ENCODE assay signal across 9 cellular contexts in genomic region chr1:199226163-199226562, GRCh38.
DNase-seq lines count a peak whose midpoint lies in the region; ATAC-seq and TF ChIP-seq lines count a peak whose summit lies in the region.
"Had no signal": no experiment of that assay in that cellular context is flagged by ENCODE, and none has a peak within 500 bp of the region (broad histone marks: within the 10 kb centered on the region; RNA-seq: fewer than 3 reads in every experiment).

No MANE protein-coding gene starts in this region.

- in situ Hi-C loops in IMR-90 (cut with MboI; ENCODE audit: low sequenced_read_pairs) (no loop called here), mammary epithelial cell (cut with MboI; ENCODE audit: low sequenced_read_pairs in 2 of 2) (no loop called here)

- peak overlapping the region; percentile 37 for H3K4me3 Mint-ChIP-seq in activated CD8-positive, alpha-beta memory T cell treated with anti-CD3 and anti-CD28 coated beads, Interleukin-2, amount 10 ng/mL, durations not matched to agents 7 days and 5 days
- peak overlapping the region; percentile 16 to 18 for H3K4me3 Mint-ChIP-seq in stimulated activated naive B cell treated with anti-CD40 and anti-IgM and Interleukin-4, amounts not matched to agents 10 μg/mL and 1 μg/mL and 100 μg/mL, for 72 hours
- H3K4me3 Mint-ChIP-seq in endothelial cell (ENCODE audit: unreplicated experiment): no peak overlapping the region

- H3K4ac ChIP-seq in IMR-90 (ENCODE audit: low read depth, low read length): no peak overlapping the region

- H3K23ac ChIP-seq in IMR-90 (ENCODE audit: low read depth, low read length): no peak overlapping the region

- H3K4me1 ChIP-seq in IMR-90 (ENCODE audit: control insufficient read depth, insufficient read depth, low read length): no peaks in the 10 kb centered on the region
- H3K4me1 ChIP-seq in mammary epithelial cell (ENCODE audit: insufficient read depth, low read length): no peaks in the 10 kb centered on the region

- H3K27ac ChIP-seq in IMR-90 (ENCODE audit: insufficient read depth, low read length) (no peak overlapping the region), mammary epithelial cell (ENCODE audit: insufficient read depth, low read depth, low read length) (no peak overlapping the region)
- H3K27ac ChIP-seq: thoracic aorta had no signal

- CTCF ChIA-PET in activated CD8-positive, alpha-beta memory T cell treated with anti-CD3 and anti-CD28 coated beads, Interleukin-2, amount 10 ng/mL, durations not matched to agents 7 days and 5 days (lab: Charles Lee): interaction anchor here (1.0 to 1.7 kb wide), 3 partner anchors 9 to 113 kb away, joined by 3 to 6 read pairs (median 4); no protein-coding TSS in a partner anchor
- CTCF ChIA-PET in IMR-90 (lab: Yijun Ruan, JAX) (no interaction called here), mammary epithelial cell (lab: Charles Lee; ENCODE audit: low non-redundant PET) (no interaction called here)

- no peak overlapping the region for H2BK15ac ChIP-seq in IMR-90 (ENCODE audit: low read depth, low read length)

- no peak overlapping the region for H4K91ac ChIP-seq in IMR-90 (ENCODE audit: insufficient read depth, low read depth, low read length)

- ATAC-seq in activated CD8-positive, alpha-beta memory T cell treated with anti-CD3 and anti-CD28 coated beads, Interleukin-2, amount 10 ng/mL, durations not matched to agents 7 days and 5 days: peak; percentile 88
- ATAC-seq in IMR-90 (ENCODE audit: low read depth): no peak; the same call in 1 of the 2 replicates
- peak; percentile 91 to 93 for ATAC-seq in stimulated activated naive B cell treated with anti-CD40 and anti-IgM and Interleukin-4, amounts not matched to agents 10 μg/mL and 1 μg/mL and 100 μg/mL, for 72 hours (replicated peaks)

- H3K56ac ChIP-seq in IMR-90 (ENCODE audit: extremely low read depth, insufficient read depth, low read length): no peak overlapping the region

- BruUV-seq in IMR-90 (replicated peaks; lab: Mats Ljungman, UMichigan) (no TSS peak), mammary epithelial cell (replicated peaks; lab: Mats Ljungman, UMichigan) (no TSS peak)

- H3K9ac ChIP-seq in IMR-90 (ENCODE audit: low read depth, low read length): no peak overlapping the region
- H3K9ac ChIP-seq in mammary epithelial cell (ENCODE audit: insufficient read depth, low read length): no peak overlapping the region

- no peaks in the 10 kb centered on the region for H3K27me3 Mint-ChIP-seq in activated CD8-positive, alpha-beta memory T cell treated with anti-CD3 and anti-CD28 coated beads, Interleukin-2, amount 10 ng/mL, durations not matched to agents 7 days and 5 days
- H3K27me3 Mint-ChIP-seq in stimulated activated naive B cell treated with anti-CD40 and anti-IgM and Interleukin-4, amounts not matched to agents 10 μg/mL and 1 μg/mL and 100 μg/mL, for 72 hours: peaks cover 0 to 5% of the 10 kb centered on the region in 2 donors
- H3K27me3 Mint-ChIP-seq in endothelial cell (ENCODE audit: unreplicated experiment): no peaks in the 10 kb centered on the region

- H3K4me1 Mint-ChIP-seq in activated CD8-positive, alpha-beta memory T cell treated with anti-CD3 and anti-CD28 coated beads, Interleukin-2, amount 10 ng/mL, durations not matched to agents 7 days and 5 days: peaks cover 14% of the 10 kb centered on the region
- H3K4me1 Mint-ChIP-seq in stimulated activated naive B cell treated with anti-CD40 and anti-IgM and Interleukin-4, amounts not matched to agents 10 μg/mL and 1 μg/mL and 100 μg/mL, for 72 hours: peaks cover 9 to 17% of the 10 kb centered on the region in 2 donors
- no peaks in the 10 kb centered on the region for H3K4me1 Mint-ChIP-seq in endothelial cell (ENCODE audit: unreplicated experiment)

- H3K9me1 ChIP-seq in IMR-90 (ENCODE audit: insufficient read depth, low read length): no peaks in the 10 kb centered on the region

- H3K4me3 ChIP-seq in IMR-90 (ENCODE audit: insufficient read depth, low read depth, low read length): no peak overlapping the region
- H3K4me3 ChIP-seq in mammary epithelial cell (replicated peaks in 1 of 3; ENCODE audit: insufficient read depth in 1 of 3, low read depth in 2 of 3, low read length in 3 of 3): no peak overlapping the region
- H3K4me3 ChIP-seq: thoracic aorta had no signal

- TF ChIP-seq CTCF in IMR-90 (conservative IDR thresholded peaks at IDR 0.05; ENCODE audit: low read depth, low read length) (no peak), mammary epithelial cell (conservative IDR thresholded peaks at IDR 0.05 in 1 of 2, IDR thresholded peaks at IDR 0.05 in 1 of 2; ENCODE audit: extremely low read depth in 1 of 2, insufficient read depth in 1 of 2, low read depth in 1 of 2, low read length in 2 of 2) (no peak), endothelial cell (IDR thresholded peaks at IDR 0.05; ENCODE audit: unreplicated experiment) (no peak)

- WGBS in IMR-90 (ENCODE audit: extremely low coverage in 2 of 2, insufficient read length in 1 of 2), 2 experiments: no CpG with 5 or more reads among the region's 2 CpGs
- 18% methylated on average over 2 of the region's 2 CpGs for WGBS in mammary epithelial cell (ENCODE audit: low coverage, missing lambda C conversion rate)

- H3K79me2 ChIP-seq in mammary epithelial cell (ENCODE audit: insufficient read depth, low read length): no peaks in the 10 kb centered on the region

- no peaks in the 10 kb centered on the region for H4K20me1 ChIP-seq in IMR-90 (ENCODE audit: insufficient read depth, low read length)
- no peaks in the 10 kb centered on the region for H4K20me1 ChIP-seq in mammary epithelial cell (ENCODE audit: insufficient read depth, low read length)

- H2BK120ac ChIP-seq in IMR-90 (ENCODE audit: low read depth, low read length): no peak overlapping the region; the same call in 1 of the 2 replicates

- no peak for TF ChIP-seq RAD21 in IMR-90 (IDR thresholded peaks at IDR 0.05; ENCODE audit: low read length)

- intact Hi-C loops in IMR-90 (cut with micrococcal nuclease) (no loop called here), mammary epithelial cell (cut with micrococcal nuclease) (no loop called here)

- peak overlapping the region; percentile 50; the same call in 1 of the 2 replicates for H3K4me2 ChIP-seq in IMR-90 (ENCODE audit: low read depth, low read length)
- H3K4me2 ChIP-seq in mammary epithelial cell (ENCODE audit: insufficient read depth, low read depth, low read length): peak overlapping the region; percentile 6

- H3K27ac Mint-ChIP-seq in activated CD8-positive, alpha-beta memory T cell treated with anti-CD3 and anti-CD28 coated beads, Interleukin-2, amount 10 ng/mL, durations not matched to agents 7 days and 5 days: peak overlapping the region; percentile 38
- H3K27ac Mint-ChIP-seq in stimulated activated naive B cell treated with anti-CD40 and anti-IgM and Interleukin-4, amounts not matched to agents 10 μg/mL and 1 μg/mL and 100 μg/mL, for 72 hours: no peak overlapping the region
- no peak overlapping the region for H3K27ac Mint-ChIP-seq in endothelial cell (ENCODE audit: unreplicated experiment)

- no peak overlapping the region for H2AK5ac ChIP-seq in IMR-90 (ENCODE audit: low read depth, low read length)

- H2AK9ac ChIP-seq in IMR-90 (replicated peaks; ENCODE audit: low read depth, low read length, poor library complexity): no peak overlapping the region

- POLR2A ChIA-PET in IMR-90 (lab: Charles Lee; ENCODE audit: unreplicated experiment): no interaction called here

- H3K36me3 Mint-ChIP-seq in activated CD8-positive, alpha-beta memory T cell treated with anti-CD3 and anti-CD28 coated beads, Interleukin-2, amount 10 ng/mL, durations not matched to agents 7 days and 5 days: peaks cover 6% of the 10 kb centered on the region
- H3K36me3 Mint-ChIP-seq in stimulated activated naive B cell treated with anti-CD40 and anti-IgM and Interleukin-4, amounts not matched to agents 10 μg/mL and 1 μg/mL and 100 μg/mL, for 72 hours: peaks cover 0 to 1% of the 10 kb centered on the region in 2 donors
- H3K36me3 Mint-ChIP-seq in endothelial cell (ENCODE audit: low read depth, unreplicated experiment): no peaks in the 10 kb centered on the region

- no peak overlapping the region for H3K14ac ChIP-seq in IMR-90 (replicated peaks; ENCODE audit: low read depth, low read length)

- no peak overlapping the region for H3K18ac ChIP-seq in IMR-90 (ENCODE audit: low read depth, low read length)

- no peak overlapping the region for H2BK5ac ChIP-seq in IMR-90 (ENCODE audit: low read depth, low read length, poor library complexity, severe bottlenecking)

- H4K8ac ChIP-seq in IMR-90 (ENCODE audit: low read depth in 2 of 2, low read length in 2 of 2): no peak overlapping the region

- no peak overlapping the region for H2AFZ ChIP-seq in IMR-90 (replicated peaks; ENCODE audit: low read length, poor library complexity)
- peak overlapping the region; percentile 26 for H2AFZ ChIP-seq in mammary epithelial cell (ENCODE audit: low read depth, low read length)

- H3K79me1 ChIP-seq in IMR-90 (ENCODE audit: low read depth in 1 of 2, low read length in 2 of 2): no peaks in the 10 kb centered on the region

- H3K9me3 ChIP-seq in IMR-90 (ENCODE audit: control insufficient read depth, insufficient read depth, low read length) (peaks cover 3% of the 10 kb centered on the region; the same call in 1 of the 2 replicates), mammary epithelial cell (replicated peaks; ENCODE audit: insufficient read depth, low read length) (no peaks in the 10 kb centered on the region)
- H3K9me3 ChIP-seq: thoracic aorta had no signal

- no peak for DNase-seq in activated CD8-positive, alpha-beta memory T cell treated with anti-CD3 and anti-CD28 coated beads, Interleukin-2, amount 10 ng/mL, durations not matched to agents 7 days and 5 days
- DNase-seq in activated CD8-positive, alpha-beta memory T cell treated with anti-CD3 and anti-CD28 coated beads, Interleukin-2, amount 50 U/mL, for 48 hours: no peak
- DNase-seq in IMR-90: peak; percentile 75
- DNase-seq in mammary epithelial cell: peak; percentile 72
- DNase-seq in stimulated activated naive B cell treated with anti-CD40 and anti-IgM and Interleukin-4, amounts not matched to agents 10 μg/mL and 1 μg/mL and 100 μg/mL, for 72 hours: no peak
- no peak for DNase-seq in C1 segment of cervical spinal cord (lab: John Stamatoyannopoulos, UW)
- no peak for DNase-seq in HuH-7 (ENCODE audit: low spot score)
- no peak for DNase-seq in endothelial cell (ENCODE audit: low spot score)

- H3K36me3 ChIP-seq in IMR-90 (ENCODE audit: control insufficient read depth, insufficient read depth, low read length) (no peaks in the 10 kb centered on the region), mammary epithelial cell (ENCODE audit: insufficient read depth, low read length) (no peaks in the 10 kb centered on the region)
- H3K36me3 ChIP-seq: thoracic aorta had no signal

- no peak for TF ChIP-seq POLR2A in IMR-90 (IDR thresholded peaks at IDR 0.05; ENCODE audit: low read depth, low read length)

- H2BK20ac ChIP-seq in IMR-90 (ENCODE audit: low read depth, low read length): no peak overlapping the region

- H4K5ac ChIP-seq in IMR-90 (ENCODE audit: low read depth, low read length): no peak overlapping the region

- dilution Hi-C loops in IMR-90 (cut with HindIII; ENCODE audit: low sequenced_read_pairs, unreplicated experiment) (no loop called here), mammary epithelial cell (cut with HindIII; ENCODE audit: low sequenced_read_pairs) (no loop called here)

- H3K27me3 ChIP-seq in IMR-90 (ENCODE audit: control insufficient read depth, insufficient read depth, low read length): no peaks in the 10 kb centered on the region
- H3K27me3 ChIP-seq in mammary epithelial cell (ENCODE audit: insufficient read depth, low read length): no peaks in the 10 kb centered on the region

- peaks cover 2% of the 10 kb centered on the region for H3K9me3 Mint-ChIP-seq in activated CD8-positive, alpha-beta memory T cell treated with anti-CD3 and anti-CD28 coated beads, Interleukin-2, amount 10 ng/mL, durations not matched to agents 7 days and 5 days (ENCODE audit: low read depth)
- no peaks in the 10 kb centered on the region for H3K9me3 Mint-ChIP-seq in stimulated activated naive B cell treated with anti-CD40 and anti-IgM and Interleukin-4, amounts not matched to agents 10 μg/mL and 1 μg/mL and 100 μg/mL, for 72 hours
- no peaks in the 10 kb centered on the region for H3K9me3 Mint-ChIP-seq in endothelial cell (ENCODE audit: unreplicated experiment)

Comparison
In these comparisons a context has a peak if more than half of its experiments do, and no peak if none do; other contexts are left out.
1. DNase-seq: peak in IMR-90 (single experiment) and mammary epithelial cell (single experiment); none in activated CD8-positive, alpha-beta memory T cell treated with anti-CD3 and anti-CD28 coated beads, Interleukin-2, amount 10 ng/mL, durations not matched to agents 7 days and 5 days (single experiment), activated CD8-positive, alpha-beta memory T cell treated with anti-CD3 and anti-CD28 coated beads, Interleukin-2, amount 50 U/mL, for 48 hours (single experiment), stimulated activated naive B cell treated with anti-CD40 and anti-IgM and Interleukin-4, amounts not matched to agents 10 μg/mL and 1 μg/mL and 100 μg/mL, for 72 hours (single experiment), C1 segment of cervical spinal cord (0 of 14), HuH-7 (single experiment) and endothelial cell (single experiment).